Comparison of ENCODE assay signal across 1 cellular context in the genomic region with DNA sequence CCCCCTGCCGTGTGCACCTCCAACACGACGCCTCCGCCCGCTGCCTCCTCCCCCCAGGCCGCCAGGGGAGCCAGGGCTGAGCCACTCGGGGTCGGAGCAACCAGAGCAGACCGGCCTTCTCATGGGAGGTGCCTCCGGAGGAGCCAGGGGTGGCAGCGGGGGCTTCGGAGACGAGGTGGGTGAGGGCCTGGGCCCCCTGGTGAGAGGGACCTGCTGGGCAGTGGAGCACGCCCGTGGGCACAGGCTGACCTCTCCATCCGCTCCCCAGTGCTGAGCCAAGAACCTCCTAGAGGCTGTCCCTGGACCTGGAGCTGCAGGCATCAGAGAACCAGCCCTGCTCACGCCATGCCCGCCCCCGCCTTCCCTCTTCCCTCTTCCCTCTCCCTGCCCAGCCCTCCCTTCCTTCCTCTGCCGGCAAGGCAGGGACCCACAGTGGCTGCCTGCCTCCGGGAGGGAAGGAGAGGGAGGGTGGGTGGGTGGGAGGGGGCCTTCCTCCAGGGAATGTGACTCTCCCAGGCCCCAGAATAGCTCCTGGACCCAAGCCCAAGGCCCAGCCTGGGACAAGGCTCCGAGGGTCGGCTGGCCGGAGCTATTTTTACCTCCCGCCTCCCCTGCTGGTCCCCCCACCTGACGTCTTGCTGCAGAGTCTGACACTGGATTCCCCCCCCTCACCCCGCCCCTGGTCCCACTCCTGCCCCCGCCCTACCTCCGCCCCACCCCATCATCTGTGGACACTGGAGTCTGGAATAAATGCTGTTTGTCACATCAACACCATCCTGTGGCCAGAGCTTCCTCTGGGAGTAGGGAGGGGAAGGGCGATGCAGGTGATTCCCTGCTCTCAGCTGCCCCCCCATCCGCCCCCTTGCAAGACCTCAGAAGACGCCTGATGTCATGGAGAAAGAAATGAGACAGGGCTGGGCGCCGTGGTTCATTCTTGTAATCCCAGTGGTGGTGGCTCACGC.
TF ChIP-seq lines count a peak whose summit lies in the region.

No MANE protein-coding gene starts in this region.

TF ChIP-seq in GM23338, 12 proteins besides CTCF, POLR2A, EP300 and RAD21 (continued from another document):
- TF ChIP-seq, protein P1, sequence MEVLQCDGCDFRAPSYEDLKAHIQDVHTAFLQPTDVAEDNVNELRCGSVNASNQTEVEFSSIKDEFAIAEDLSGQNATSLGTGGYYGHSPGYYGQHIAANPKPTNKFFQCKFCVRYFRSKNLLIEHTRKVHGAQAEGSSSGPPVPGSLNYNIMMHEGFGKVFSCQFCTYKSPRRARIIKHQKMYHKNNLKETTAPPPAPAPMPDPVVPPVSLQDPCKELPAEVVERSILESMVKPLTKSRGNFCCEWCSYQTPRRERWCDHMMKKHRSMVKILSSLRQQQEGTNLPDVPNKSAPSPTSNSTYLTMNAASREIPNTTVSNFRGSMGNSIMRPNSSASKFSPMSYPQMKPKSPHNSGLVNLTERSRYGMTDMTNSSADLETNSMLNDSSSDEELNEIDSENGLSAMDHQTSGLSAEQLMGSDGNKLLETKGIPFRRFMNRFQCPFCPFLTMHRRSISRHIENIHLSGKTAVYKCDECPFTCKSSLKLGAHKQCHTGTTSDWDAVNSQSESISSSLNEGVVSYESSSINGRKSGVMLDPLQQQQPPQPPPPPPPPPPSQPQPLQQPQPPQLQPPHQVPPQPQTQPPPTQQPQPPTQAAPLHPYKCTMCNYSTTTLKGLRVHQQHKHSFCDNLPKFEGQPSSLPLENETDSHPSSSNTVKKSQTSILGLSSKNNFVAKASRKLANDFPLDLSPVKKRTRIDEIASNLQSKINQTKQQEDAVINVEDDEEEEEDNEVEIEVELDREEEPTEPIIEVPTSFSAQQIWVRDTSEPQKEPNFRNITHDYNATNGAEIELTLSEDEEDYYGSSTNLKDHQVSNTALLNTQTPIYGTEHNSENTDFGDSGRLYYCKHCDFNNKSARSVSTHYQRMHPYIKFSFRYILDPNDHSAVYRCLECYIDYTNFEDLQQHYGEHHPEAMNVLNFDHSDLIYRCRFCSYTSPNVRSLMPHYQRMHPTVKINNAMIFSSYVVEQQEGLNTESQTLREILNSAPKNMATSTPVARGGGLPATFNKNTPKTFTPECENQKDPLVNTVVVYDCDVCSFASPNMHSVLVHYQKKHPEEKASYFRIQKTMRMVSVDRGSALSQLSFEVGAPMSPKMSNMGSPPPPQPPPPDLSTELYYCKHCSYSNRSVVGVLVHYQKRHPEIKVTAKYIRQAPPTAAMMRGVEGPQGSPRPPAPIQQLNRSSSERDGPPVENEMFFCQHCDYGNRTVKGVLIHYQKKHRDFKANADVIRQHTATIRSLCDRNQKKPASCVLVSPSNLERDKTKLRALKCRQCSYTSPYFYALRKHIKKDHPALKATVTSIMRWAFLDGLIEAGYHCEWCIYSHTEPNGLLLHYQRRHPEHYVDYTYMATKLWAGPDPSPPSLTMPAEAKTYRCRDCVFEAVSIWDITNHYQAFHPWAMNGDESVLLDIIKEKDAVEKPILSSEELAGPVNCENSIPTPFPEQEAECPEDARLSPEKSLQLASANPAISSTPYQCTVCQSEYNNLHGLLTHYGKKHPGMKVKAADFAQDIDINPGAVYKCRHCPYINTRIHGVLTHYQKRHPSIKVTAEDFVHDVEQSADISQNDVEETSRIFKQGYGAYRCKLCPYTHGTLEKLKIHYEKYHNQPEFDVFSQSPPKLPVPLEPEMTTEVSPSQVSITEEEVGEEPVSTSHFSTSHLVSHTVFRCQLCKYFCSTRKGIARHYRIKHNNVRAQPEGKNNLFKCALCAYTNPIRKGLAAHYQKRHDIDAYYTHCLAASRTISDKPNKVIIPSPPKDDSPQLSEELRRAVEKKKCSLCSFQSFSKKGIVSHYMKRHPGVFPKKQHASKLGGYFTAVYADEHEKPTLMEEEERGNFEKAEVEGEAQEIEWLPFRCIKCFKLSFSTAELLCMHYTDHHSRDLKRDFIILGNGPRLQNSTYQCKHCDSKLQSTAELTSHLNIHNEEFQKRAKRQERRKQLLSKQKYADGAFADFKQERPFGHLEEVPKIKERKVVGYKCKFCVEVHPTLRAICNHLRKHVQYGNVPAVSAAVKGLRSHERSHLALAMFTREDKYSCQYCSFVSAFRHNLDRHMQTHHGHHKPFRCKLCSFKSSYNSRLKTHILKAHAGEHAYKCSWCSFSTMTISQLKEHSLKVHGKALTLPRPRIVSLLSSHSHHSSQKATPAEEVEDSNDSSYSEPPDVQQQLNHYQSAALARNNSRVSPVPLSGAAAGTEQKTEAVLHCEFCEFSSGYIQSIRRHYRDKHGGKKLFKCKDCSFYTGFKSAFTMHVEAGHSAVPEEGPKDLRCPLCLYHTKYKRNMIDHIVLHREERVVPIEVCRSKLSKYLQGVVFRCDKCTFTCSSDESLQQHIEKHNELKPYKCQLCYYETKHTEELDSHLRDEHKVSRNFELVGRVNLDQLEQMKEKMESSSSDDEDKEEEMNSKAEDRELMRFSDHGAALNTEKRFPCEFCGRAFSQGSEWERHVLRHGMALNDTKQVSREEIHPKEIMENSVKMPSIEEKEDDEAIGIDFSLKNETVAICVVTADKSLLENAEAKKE (CRISPR knock-in tag; IDR thresholded peaks at IDR 0.05) = no peak
- no peak for TF ChIP-seq CREB1 (CRISPR knock-in tag; IDR thresholded peaks at IDR 0.05; ENCODE audit: low read depth)
- TF ChIP-seq NANOG (IDR thresholded peaks at IDR 0.05; ENCODE audit: borderline replicate concordance) = no peak
- TF ChIP-seq POLR2AphosphoS5 (IDR thresholded peaks at IDR 0.05; ENCODE audit: low read depth) = no peak
- no peak for TF ChIP-seq JUNB (IDR thresholded peaks at IDR 0.05; ENCODE audit: unreplicated experiment)
- TF ChIP-seq, protein P2, sequence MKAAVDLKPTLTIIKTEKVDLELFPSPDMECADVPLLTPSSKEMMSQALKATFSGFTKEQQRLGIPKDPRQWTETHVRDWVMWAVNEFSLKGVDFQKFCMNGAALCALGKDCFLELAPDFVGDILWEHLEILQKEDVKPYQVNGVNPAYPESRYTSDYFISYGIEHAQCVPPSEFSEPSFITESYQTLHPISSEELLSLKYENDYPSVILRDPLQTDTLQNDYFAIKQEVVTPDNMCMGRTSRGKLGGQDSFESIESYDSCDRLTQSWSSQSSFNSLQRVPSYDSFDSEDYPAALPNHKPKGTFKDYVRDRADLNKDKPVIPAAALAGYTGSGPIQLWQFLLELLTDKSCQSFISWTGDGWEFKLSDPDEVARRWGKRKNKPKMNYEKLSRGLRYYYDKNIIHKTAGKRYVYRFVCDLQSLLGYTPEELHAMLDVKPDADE (IDR thresholded peaks at IDR 0.05) = no peak
- TF ChIP-seq, protein P3, sequence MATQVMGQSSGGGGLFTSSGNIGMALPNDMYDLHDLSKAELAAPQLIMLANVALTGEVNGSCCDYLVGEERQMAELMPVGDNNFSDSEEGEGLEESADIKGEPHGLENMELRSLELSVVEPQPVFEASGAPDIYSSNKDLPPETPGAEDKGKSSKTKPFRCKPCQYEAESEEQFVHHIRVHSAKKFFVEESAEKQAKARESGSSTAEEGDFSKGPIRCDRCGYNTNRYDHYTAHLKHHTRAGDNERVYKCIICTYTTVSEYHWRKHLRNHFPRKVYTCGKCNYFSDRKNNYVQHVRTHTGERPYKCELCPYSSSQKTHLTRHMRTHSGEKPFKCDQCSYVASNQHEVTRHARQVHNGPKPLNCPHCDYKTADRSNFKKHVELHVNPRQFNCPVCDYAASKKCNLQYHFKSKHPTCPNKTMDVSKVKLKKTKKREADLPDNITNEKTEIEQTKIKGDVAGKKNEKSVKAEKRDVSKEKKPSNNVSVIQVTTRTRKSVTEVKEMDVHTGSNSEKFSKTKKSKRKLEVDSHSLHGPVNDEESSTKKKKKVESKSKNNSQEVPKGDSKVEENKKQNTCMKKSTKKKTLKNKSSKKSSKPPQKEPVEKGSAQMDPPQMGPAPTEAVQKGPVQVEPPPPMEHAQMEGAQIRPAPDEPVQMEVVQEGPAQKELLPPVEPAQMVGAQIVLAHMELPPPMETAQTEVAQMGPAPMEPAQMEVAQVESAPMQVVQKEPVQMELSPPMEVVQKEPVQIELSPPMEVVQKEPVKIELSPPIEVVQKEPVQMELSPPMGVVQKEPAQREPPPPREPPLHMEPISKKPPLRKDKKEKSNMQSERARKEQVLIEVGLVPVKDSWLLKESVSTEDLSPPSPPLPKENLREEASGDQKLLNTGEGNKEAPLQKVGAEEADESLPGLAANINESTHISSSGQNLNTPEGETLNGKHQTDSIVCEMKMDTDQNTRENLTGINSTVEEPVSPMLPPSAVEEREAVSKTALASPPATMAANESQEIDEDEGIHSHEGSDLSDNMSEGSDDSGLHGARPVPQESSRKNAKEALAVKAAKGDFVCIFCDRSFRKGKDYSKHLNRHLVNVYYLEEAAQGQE (IDR thresholded peaks at IDR 0.05; ENCODE audit: unreplicated experiment) = no peak
- no peak for TF ChIP-seq EZH2 (IDR thresholded peaks at IDR 0.05; ENCODE audit: low read depth, unreplicated experiment)
TF ChIP-seq in GM23338: peak in this region for 0.
